ENCODE assay signal across 1 cellular context in the genomic region with DNA sequence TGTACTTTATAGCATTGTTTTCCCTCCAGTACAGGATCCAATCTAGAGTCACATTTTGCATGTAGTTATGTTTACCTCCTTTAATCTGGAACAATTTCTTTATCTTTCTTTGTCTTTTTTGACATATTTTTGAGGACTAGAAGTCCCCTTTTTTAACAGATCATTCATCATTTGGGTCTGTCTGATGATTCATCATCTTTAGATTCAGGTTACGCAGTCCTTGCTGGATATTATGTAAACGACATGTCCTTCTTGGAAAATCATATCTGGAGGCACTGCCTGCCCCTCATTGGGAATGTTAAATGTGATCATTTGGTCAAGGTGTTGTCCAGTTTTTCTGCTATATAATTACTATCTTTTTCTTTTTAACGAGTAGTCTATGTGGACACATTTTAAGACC.
TF ChIP-seq lines count a peak whose summit lies in the region.

No MANE protein-coding gene starts in this region.

TF ChIP-seq in K562, 482 proteins besides CTCF, POLR2A, EP300 and RAD21 (continued from another document):
- TF ChIP-seq, protein P1, sequence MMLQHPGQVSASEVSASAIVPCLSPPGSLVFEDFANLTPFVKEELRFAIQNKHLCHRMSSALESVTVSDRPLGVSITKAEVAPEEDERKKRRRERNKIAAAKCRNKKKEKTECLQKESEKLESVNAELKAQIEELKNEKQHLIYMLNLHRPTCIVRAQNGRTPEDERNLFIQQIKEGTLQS (IDR thresholded peaks at IDR 0.05): 0 out of 2 replicates have a peak, but pooled peaks have one; percentile 9
- TF ChIP-seq, protein P1 (CRISPR knock-in tag; conservative IDR thresholded peaks at IDR 0.05): no peak
- TF ChIP-seq BRD4 (IDR thresholded peaks at IDR 0.05) (no peak), MEIS2 (IDR thresholded peaks at IDR 0.05; ENCODE audit: partially characterized antibody) (peak; percentile 31)
